Comparison of ENCODE assay signal across 2 cellular contexts in the genomic region with DNA sequence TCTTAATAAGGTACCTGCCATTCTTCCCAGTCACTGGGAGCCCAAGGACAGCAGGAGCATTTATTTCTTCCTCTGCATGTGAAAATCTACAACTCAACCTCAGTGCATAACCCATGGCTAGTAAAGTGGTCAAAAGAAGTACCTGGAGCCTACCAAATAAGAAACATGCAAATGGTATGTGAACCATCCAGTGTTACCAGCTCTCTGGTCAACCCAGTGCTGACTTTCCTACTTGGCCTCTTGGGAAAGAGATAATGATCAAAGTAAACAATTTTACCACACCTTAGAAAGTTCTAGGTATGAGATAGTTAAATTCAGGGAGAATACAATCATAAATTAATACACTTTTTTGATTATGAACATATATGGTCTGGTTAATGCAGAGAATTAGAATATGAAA.
TF ChIP-seq lines count a peak whose summit lies in the region.

No MANE protein-coding gene starts in this region.

TF ChIP-seq in IMR-90, 13 proteins besides CTCF, POLR2A, EP300 and RAD21:
- TF ChIP-seq SMC3 (IDR thresholded peaks at IDR 0.05; ENCODE audit: low read depth, low read length) = no peak
- no peak for TF ChIP-seq CEBPB (IDR thresholded peaks at IDR 0.05; ENCODE audit: low read depth, low read length)
- TF ChIP-seq USF2 (IDR thresholded peaks at IDR 0.05; ENCODE audit: low read depth, low read length) = no peak
- TF ChIP-seq ELK1 (IDR thresholded peaks at IDR 0.05; ENCODE audit: borderline replicate concordance, low read depth, low read length) = no peak
- no peak for TF ChIP-seq CHD1 (IDR thresholded peaks at IDR 0.05; ENCODE audit: low read depth, low read length)
- no peak for TF ChIP-seq RCOR1 (IDR thresholded peaks at IDR 0.05; ENCODE audit: insufficient replicate concordance, low read length)
- no peak for TF ChIP-seq BHLHE40 (IDR thresholded peaks at IDR 0.05; ENCODE audit: low read depth, low read length)
- no peak for TF ChIP-seq FOS (IDR thresholded peaks at IDR 0.05; ENCODE audit: low read depth, low read length)

TF ChIP-seq in SK-N-SH treated with all-trans-retinoic acid at 6 μM for 48 hours, 23 proteins besides CTCF, POLR2A, EP300 and RAD21 (continued from another document):
- TF ChIP-seq ZNF8 (CRISPR knock-in tag; IDR thresholded peaks at IDR 0.05) = no peak
- TF ChIP-seq OSR1 (CRISPR knock-in tag; IDR thresholded peaks at IDR 0.05) = no peak
- no peak for TF ChIP-seq ZFP3 (CRISPR knock-in tag; IDR thresholded peaks at IDR 0.05)
- no peak for TF ChIP-seq ISL1 (CRISPR knock-in tag; IDR thresholded peaks at IDR 0.05)
- TF ChIP-seq, protein P1, sequence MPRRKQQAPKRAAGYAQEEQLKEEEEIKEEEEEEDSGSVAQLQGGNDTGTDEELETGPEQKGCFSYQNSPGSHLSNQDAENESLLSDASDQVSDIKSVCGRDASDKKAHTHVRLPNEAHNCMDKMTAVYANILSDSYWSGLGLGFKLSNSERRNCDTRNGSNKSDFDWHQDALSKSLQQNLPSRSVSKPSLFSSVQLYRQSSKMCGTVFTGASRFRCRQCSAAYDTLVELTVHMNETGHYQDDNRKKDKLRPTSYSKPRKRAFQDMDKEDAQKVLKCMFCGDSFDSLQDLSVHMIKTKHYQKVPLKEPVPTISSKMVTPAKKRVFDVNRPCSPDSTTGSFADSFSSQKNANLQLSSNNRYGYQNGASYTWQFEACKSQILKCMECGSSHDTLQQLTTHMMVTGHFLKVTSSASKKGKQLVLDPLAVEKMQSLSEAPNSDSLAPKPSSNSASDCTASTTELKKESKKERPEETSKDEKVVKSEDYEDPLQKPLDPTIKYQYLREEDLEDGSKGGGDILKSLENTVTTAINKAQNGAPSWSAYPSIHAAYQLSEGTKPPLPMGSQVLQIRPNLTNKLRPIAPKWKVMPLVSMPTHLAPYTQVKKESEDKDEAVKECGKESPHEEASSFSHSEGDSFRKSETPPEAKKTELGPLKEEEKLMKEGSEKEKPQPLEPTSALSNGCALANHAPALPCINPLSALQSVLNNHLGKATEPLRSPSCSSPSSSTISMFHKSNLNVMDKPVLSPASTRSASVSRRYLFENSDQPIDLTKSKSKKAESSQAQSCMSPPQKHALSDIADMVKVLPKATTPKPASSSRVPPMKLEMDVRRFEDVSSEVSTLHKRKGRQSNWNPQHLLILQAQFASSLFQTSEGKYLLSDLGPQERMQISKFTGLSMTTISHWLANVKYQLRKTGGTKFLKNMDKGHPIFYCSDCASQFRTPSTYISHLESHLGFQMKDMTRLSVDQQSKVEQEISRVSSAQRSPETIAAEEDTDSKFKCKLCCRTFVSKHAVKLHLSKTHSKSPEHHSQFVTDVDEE (CRISPR knock-in tag; IDR thresholded peaks at IDR 0.05) = no peak
- TF ChIP-seq PPARA (CRISPR knock-in tag; IDR thresholded peaks at IDR 0.05; ENCODE audit: borderline replicate concordance) = no peak
- TF ChIP-seq ZNF565 (CRISPR knock-in tag; conservative IDR thresholded peaks at IDR 0.05; ENCODE audit: low read depth) = no peak
- no peak for TF ChIP-seq RARB (CRISPR knock-in tag; IDR thresholded peaks at IDR 0.05)
- TF ChIP-seq ZC3H10 (CRISPR knock-in tag; IDR thresholded peaks at IDR 0.05) = no peak
- TF ChIP-seq POU6F1 (CRISPR knock-in tag; IDR thresholded peaks at IDR 0.05; ENCODE audit: borderline replicate concordance, low read depth) = no peak
